Comparison of ENCODE assay signal across 9 cellular contexts in genomic region chr18:28176674-28176932, GRCh38. TPM values are rescaled to one million over a fixed set of nuclear protein-coding genes. Genes with fewer than 3 reads are reported as not detected.
DNase-seq lines count a peak whose midpoint lies in the region; ATAC-seq and TF ChIP-seq lines count a peak whose summit lies in the region.
"Had no signal": no experiment of that assay in that cellular context is flagged by ENCODE, and none has a peak within 500 bp of the region (broad histone marks: within the 10 kb centered on the region; RNA-seq: fewer than 3 reads in every experiment).

No MANE protein-coding gene starts in this region.

- peaks cover 35 to 37% of the 10 kb centered on the region in 2 donors for H3K27me3 Mint-ChIP-seq in T-cell

- no peak overlapping the region for H3K27ac Mint-ChIP-seq in T-cell

- intact Hi-C loops in heart right ventricle (cut with DNase I) (loop anchor here in 7 of 10 donors (5.0 to 10.0 kb wide), 6 partner anchors 62 to 212 kb away; no protein-coding TSS in a partner anchor), sigmoid colon (cut with DNase I) (no loop called here)

- no peak for TF ChIP-seq EP300 in sigmoid colon (IDR thresholded peaks at IDR 0.05)

- CTCF ChIA-PET in T-cell (lab: Charles Lee), result no interaction called here
- CTCF ChIA-PET in GM10248 (lab: Yijun Ruan, JAX), result no interaction called here

- H3K9me3 ChIP-seq in heart right ventricle, result no peaks in the 10 kb centered on the region
- no peaks in the 10 kb centered on the region for H3K9me3 ChIP-seq in sigmoid colon
- H3K9me3 ChIP-seq: left lung had no signal

- H3K9me3 Mint-ChIP-seq in T-cell, result peaks cover 0 to 2% (median 0%) of the 10 kb centered on the region in 3 donors

- no peak for TF ChIP-seq POLR2A in sigmoid colon (IDR thresholded peaks at IDR 0.05)

- DNase-seq in T-cell, result no peak
- no peak for DNase-seq in heart right ventricle
- no peak for DNase-seq in sigmoid colon
- no peak for DNase-seq in T-helper 1 cell
- no peak for DNase-seq in GM10248 (ENCODE audit: extremely low spot score)
- DNase-seq in inferior parietal cortex (ENCODE audit: extremely low spot score), result no peak
- DNase-seq in central memory CD4-positive, alpha-beta T cell, result no peak

- H3K36me3 Mint-ChIP-seq in T-cell, result peaks cover 3% of the 10 kb centered on the region

- POLR2A ChIA-PET in T-cell (lab: Charles Lee), result no interaction called here
- POLR2A ChIA-PET in GM10248 (lab: Yijun Ruan, JAX), result no interaction called here

- H3K4me3 ChIP-seq in heart right ventricle (peak overlapping the region; percentile 30 to 80 (median 67)), sigmoid colon (peak overlapping the region; percentile 18 to 70 (median 56))

- ATAC-seq in GM18498 (IDR thresholded peaks at IDR 0.05; ENCODE audit: unreplicated experiment), result peak; percentile 22
- ATAC-seq in T-cell (replicated peaks in 1 of 4), result no peak
- peak in 1 of 8 donors; percentile 5 for ATAC-seq in heart right ventricle

- H3K36me3 ChIP-seq in heart right ventricle, result no peaks in the 10 kb centered on the region
- no peaks in the 10 kb centered on the region for H3K36me3 ChIP-seq in sigmoid colon
- H3K36me3 ChIP-seq: left lung had no signal

- H3K27me3 ChIP-seq in heart right ventricle, result peaks cover 0 to 79% (median 17%) of the 10 kb centered on the region in 7 donors
- peaks cover 19 to 53% (median 31%) of the 10 kb centered on the region in 3 donors for H3K27me3 ChIP-seq in sigmoid colon

- TF ChIP-seq CTCF in heart right ventricle (IDR thresholded peaks at IDR 0.05), result no peak
- no peak for TF ChIP-seq CTCF in sigmoid colon (IDR thresholded peaks at IDR 0.05)
- TF ChIP-seq CTCF in GM10248 (IDR thresholded peaks at IDR 0.05; ENCODE audit: control extremely low read depth, extremely low read depth, low read depth, missing control alignments), result no peak

- peak overlapping the region; percentile 51 to 80 (median 69) for H3K4me3 Mint-ChIP-seq in T-cell

- H3K4me1 ChIP-seq in heart right ventricle (peaks cover 0 to 15% (median 8%) of the 10 kb centered on the region in 9 donors), sigmoid colon (peaks cover 0 to 29% (median 18%) of the 10 kb centered on the region in 4 donors)

- H3K4me1 Mint-ChIP-seq in T-cell, result peaks cover 12 to 18% (median 13%) of the 10 kb centered on the region in 3 donors

- H3K27ac ChIP-seq in heart right ventricle (peak overlapping the region; percentile 65 to 98 (median 88)), sigmoid colon (peak overlapping the region; percentile 45 to 81 (median 68))
- H3K27ac ChIP-seq: left lung had no signal

- 0 to 1% methylated on average over 32 to 38 of the region's 38 CpGs for WGBS in heart right ventricle, 2 donors
- 1 to 2% methylated on average over 38 of the region's 38 CpGs for WGBS in sigmoid colon, 2 donors

RNA-seq across cellular contexts. Expression of gene CDH2, which starts 0.3 kb away (rescaled TPM):
- total RNA-seq in T-cell (under 1 TPM in 4 of 5 donors, not detected in 1; 0.16 to 0.76 (median 0.33) TPM), heart right ventricle (100 to 1,000 TPM; 325 to 575 (median 518) TPM), sigmoid colon (1 to 10 TPM; 4.9 to 8.2 (median 6.4) TPM)
- polyA plus RNA-seq in heart right ventricle (100 to 1,000 TPM in 1 of 2 donors, 10 to 100 TPM in 1; 50.3 to 101 TPM), sigmoid colon (1 to 10 TPM in 1 of 3 donors, under 1 TPM in 1, not detected in 1; under 0.01 to 1.5 TPM)

Comparison
In these comparisons a context has a peak if more than half of its experiments do, and no peak if none do; other contexts are left out.
1. RNA of gene CDH2, which starts 0.3 kb away (total RNA-seq): 325 to 575 TPM in heart right ventricle; 4.9 to 8.2 TPM in sigmoid colon and 0.16 to 0.76 TPM in T-cell; every median in the first group is over 10 times any median in the second.